In genomic region chr1:182391028-182391361, GRCh38 we compare ENCODE assay signal across 1 cellular context.
TF ChIP-seq lines count a peak whose summit lies in the region.

No MANE protein-coding gene starts in this region.

TF ChIP-seq in GM12878, 131 proteins besides CTCF, POLR2A, EP300 and RAD21:
- TF ChIP-seq TBL1XR1 (IDR thresholded peaks at IDR 0.05; ENCODE audit: low read depth, low read length) (no peak), POU2F2 (IDR thresholded peaks at IDR 0.05; ENCODE audit: borderline replicate concordance, low read depth, low read length) (no peak), HDAC6 (IDR thresholded peaks at IDR 0.05; ENCODE audit: unreplicated experiment) (no peak), CBX5 (IDR thresholded peaks at IDR 0.05; ENCODE audit: low read depth) (no peak), IKZF2 (IDR thresholded peaks at IDR 0.05) (no peak; a peak in 1 of 4 replicates), CEBPZ (IDR thresholded peaks at IDR 0.05; ENCODE audit: low read depth, low read length) (no peak), ZSCAN29 (IDR thresholded peaks at IDR 0.05) (no peak), EGR1 (IDR thresholded peaks at IDR 0.05; ENCODE audit: borderline replicate concordance in 1 of 2, low read depth in 2 of 2, low read length in 2 of 2) (0 out of 3 replicates have a peak, but pooled peaks of 1 of the 2 experiments have one; percentile 2), ZNF207 (IDR thresholded peaks at IDR 0.05; ENCODE audit: borderline replicate concordance) (0 out of 2 replicates have a peak, but pooled peaks have one; percentile 10)
